In the genomic region with DNA sequence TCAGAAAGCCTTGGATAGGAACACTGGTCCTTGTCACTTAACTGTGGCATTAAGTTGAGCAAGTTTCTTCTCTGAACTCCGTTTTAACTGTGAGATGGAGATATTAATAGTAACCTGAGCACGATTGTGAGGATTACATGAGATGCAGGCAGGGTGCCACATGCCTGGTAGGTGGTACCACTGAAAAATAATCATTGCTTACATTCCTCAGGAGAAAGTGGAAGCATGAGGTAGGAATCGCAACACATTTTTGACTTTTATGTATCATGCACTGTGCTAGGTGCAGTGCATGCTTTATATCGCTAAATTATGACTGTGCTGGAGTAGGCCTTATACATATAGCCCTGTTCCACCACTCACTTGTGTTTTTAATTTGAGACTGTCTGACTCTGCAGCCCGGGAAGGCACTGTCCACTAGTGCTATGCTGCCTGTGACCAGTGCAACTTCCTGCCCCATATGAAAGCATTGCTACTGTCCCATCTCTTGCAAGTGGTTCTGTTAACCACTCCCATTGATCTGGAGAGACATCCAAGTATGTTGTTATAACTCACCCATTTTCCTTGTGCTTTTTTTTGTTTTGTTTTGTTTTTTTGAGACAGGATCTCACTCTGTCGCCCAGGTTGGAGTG, we compare ENCODE assay signal across 8 cellular contexts. TPM values are rescaled to one million over a fixed set of nuclear protein-coding genes. Genes with fewer than 3 reads are reported as not detected.
DNase-seq lines count a peak whose midpoint lies in the region; ATAC-seq and TF ChIP-seq lines count a peak whose summit lies in the region.

No MANE protein-coding gene starts in this region.

- H3K36me3 ChIP-seq in BE2C (peaks cover 33% of the 10 kb centered on the region), duodenal mucosa (ENCODE audit: control insufficient read depth in 1 of 2, insufficient read depth in 2 of 2, low read length in 2 of 2) (peaks cover 5 to 22% of the 10 kb centered on the region in 2 donors)

- POLR2A ChIA-PET in naive thymus-derived CD8-positive, alpha-beta T cell (lab: Charles Lee), result interaction anchor here (0.7 kb wide), 1 partner anchor 46 kb away, joined by 3 read pairs; no protein-coding TSS in a partner anchor

- H3K4me3 Mint-ChIP-seq in naive thymus-derived CD8-positive, alpha-beta T cell, result peak overlapping the region; percentile 83 to 100 (median 99)

- H3K9ac ChIP-seq in duodenal mucosa (ENCODE audit: low read depth in 1 of 2, low read length in 2 of 2), result peak overlapping the region; percentile 79 to 97

- no peak overlapping the region for H3K27ac ChIP-seq in duodenal mucosa (ENCODE audit: low read depth, low read length)

- no peaks in the 10 kb centered on the region for H3K9me3 Mint-ChIP-seq in naive thymus-derived CD8-positive, alpha-beta T cell

- no peak for TF ChIP-seq POLR2A in NB4 (IDR thresholded peaks at IDR 0.05; ENCODE audit: extremely low read depth, insufficient read length)

- H3K27me3 Mint-ChIP-seq in naive thymus-derived CD8-positive, alpha-beta T cell, result no peaks in the 10 kb centered on the region

- peaks cover 0 to 28% (median 5%) of the 10 kb centered on the region in 3 donors for H3K36me3 Mint-ChIP-seq in naive thymus-derived CD8-positive, alpha-beta T cell

- DNase-seq in BE2C, result no peak
- peak; percentile 19 for DNase-seq in NB4 (ENCODE audit: low read depth)
- no peak for DNase-seq in naive thymus-derived CD8-positive, alpha-beta T cell
- no peak for DNase-seq in NCI-H128 (lab: John Stamatoyannopoulos, UW; ENCODE audit: unreplicated experiment)
- DNase-seq in NCI-H2081 treated with DMSO at 0.1 percent for 48 hours (lab: John Stamatoyannopoulos, UW), result no peak
- DNase-seq in NCI-H774 (lab: John Stamatoyannopoulos, UW), result no peak

- no peaks in the 10 kb centered on the region for H3K27me3 ChIP-seq in BE2C
- no peaks in the 10 kb centered on the region for H3K27me3 ChIP-seq in duodenal mucosa (ENCODE audit: control insufficient read depth in 1 of 2, insufficient read depth in 2 of 2, low read length in 2 of 2)

- TF ChIP-seq CTCF in BE2C (IDR thresholded peaks at IDR 0.05; ENCODE audit: low read depth, low read length), result no peak
- TF ChIP-seq CTCF in NB4 (IDR thresholded peaks at IDR 0.05; ENCODE audit: low read depth, low read length), result no peak

- ATAC-seq in naive thymus-derived CD8-positive, alpha-beta T cell, result no peak
- no peak for ATAC-seq in HG03521 (IDR thresholded peaks at IDR 0.05; ENCODE audit: unreplicated experiment)

- H3K4me1 ChIP-seq in BE2C (no peaks in the 10 kb centered on the region), duodenal mucosa (ENCODE audit: control insufficient read depth in 1 of 2, insufficient read depth in 2 of 2, low read length in 2 of 2) (peaks cover 21 to 23% of the 10 kb centered on the region in 2 donors)

- H3K4me3 ChIP-seq in BE2C (ENCODE audit: low read depth, low read length) (peak overlapping the region; percentile 96), NB4 (ENCODE audit: low read depth, low read length) (peak overlapping the region; percentile 95), duodenal mucosa (ENCODE audit: low read depth in 1 of 2, low read length in 2 of 2) (peak overlapping the region; percentile 84 to 96)

- peaks cover 22 to 48% (median 47%) of the 10 kb centered on the region in 4 donors for H3K4me1 Mint-ChIP-seq in naive thymus-derived CD8-positive, alpha-beta T cell

- H3K9me3 ChIP-seq in BE2C (no peaks in the 10 kb centered on the region), duodenal mucosa (ENCODE audit: control insufficient read depth in 1 of 2, low read length in 2 of 2) (no peaks in the 10 kb centered on the region)

- peak overlapping the region; percentile 95 to 99 (median 98) for H3K27ac Mint-ChIP-seq in naive thymus-derived CD8-positive, alpha-beta T cell

RNA-seq across cellular contexts. Expression of gene UQCR10, which starts 1.0 kb away (rescaled TPM):
- 801 TPM for polyA plus RNA-seq in BE2C (2012; ENCODE audit: insufficient read depth, insufficient read length, low read depth)
- 10 to 100 TPM; 53.9 to 59.7 TPM for total RNA-seq in naive thymus-derived CD8-positive, alpha-beta T cell
- polyA plus RNA-seq in naive thymus-derived CD8-positive, alpha-beta T cell, result 100 to 1,000 TPM; 288 to 333 (median 323) TPM

RNA-seq across cellular contexts. Expression of gene ZMAT5, which starts 1.4 kb away (rescaled TPM):
- polyA plus RNA-seq in BE2C (2012; ENCODE audit: insufficient read depth, insufficient read length, low read depth), result 49.6 TPM
- total RNA-seq in naive thymus-derived CD8-positive, alpha-beta T cell, result 10 to 100 TPM; 17.5 to 23.8 TPM
- polyA plus RNA-seq in naive thymus-derived CD8-positive, alpha-beta T cell, result 10 to 100 TPM; 44.2 to 58.5 (median 46.3) TPM

RNA-seq across cellular contexts. Expression of gene CABP7, which starts 48.4 kb away (rescaled TPM):
- 0.79 TPM for polyA plus RNA-seq in BE2C (2012; ENCODE audit: insufficient read depth, insufficient read length, low read depth)
- under 1 TPM in 1 of 2 experiments, not detected in 1; 0.11 TPM for total RNA-seq in naive thymus-derived CD8-positive, alpha-beta T cell
- polyA plus RNA-seq in naive thymus-derived CD8-positive, alpha-beta T cell, result under 1 TPM; 0.06 to 0.09 (median 0.06) TPM
